Comparison of ENCODE assay signal across 17 cellular contexts in the genomic region with DNA sequence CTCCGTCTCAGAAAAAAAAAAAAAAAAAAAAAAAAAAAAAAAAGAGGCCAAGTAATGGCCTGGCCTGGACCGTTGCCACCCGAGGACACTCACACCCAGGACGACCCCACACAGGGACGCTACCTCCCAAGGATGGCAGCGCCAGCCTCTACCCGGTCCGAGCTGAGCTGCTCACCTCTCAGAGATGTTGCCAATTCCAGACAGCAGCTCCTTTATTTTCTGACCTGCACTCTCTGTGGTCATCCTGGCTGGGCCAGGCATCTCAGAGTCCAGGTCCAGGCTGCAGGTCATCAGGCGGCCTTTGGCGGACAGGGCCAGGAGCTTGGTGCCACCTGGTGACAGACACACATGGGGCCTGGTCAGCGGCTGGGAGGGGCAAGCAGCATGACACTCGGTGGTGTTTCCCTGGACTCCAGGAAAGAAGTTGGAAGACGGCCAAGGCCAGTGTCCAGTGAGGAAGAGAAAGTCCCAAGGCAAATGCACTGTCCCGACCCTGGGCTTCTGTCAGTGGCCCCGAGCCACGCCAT. TPM values are rescaled to one million over a fixed set of nuclear protein-coding genes. Genes with fewer than 3 reads are reported as not detected.
DNase-seq lines count a peak whose midpoint lies in the region; ATAC-seq and TF ChIP-seq lines count a peak whose summit lies in the region.
"Had no signal": no experiment of that assay in that cellular context is flagged by ENCODE, and none has a peak within 500 bp of the region (broad histone marks: within the 10 kb centered on the region; RNA-seq: fewer than 3 reads in every experiment).

No MANE protein-coding gene starts in this region.

- H3K4me3 ChIP-seq in body of pancreas, result no peak overlapping the region
- H3K4me3 ChIP-seq: testis had no signal

- H3K79me2 ChIP-seq in H9 (ENCODE audit: insufficient read depth, low read length), result peaks cover 2% of the 10 kb centered on the region; the same call in 1 of the 2 replicates

- H3K23me2 ChIP-seq in H9 (ENCODE audit: insufficient read length, low read depth, low read length, poor library complexity, severe bottlenecking), result peaks cover 10% of the 10 kb centered on the region

- H2BK5ac ChIP-seq in H9 (ENCODE audit: insufficient read length, low read length), result no peak overlapping the region

- no peak overlapping the region for H3K14ac ChIP-seq in H9 (ENCODE audit: insufficient read depth, low read length)

- H2AK5ac ChIP-seq in H9 (ENCODE audit: insufficient read length, low read length), result no peak overlapping the region

- H2BK20ac ChIP-seq in H9 (ENCODE audit: low read depth, low read length, poor library complexity, severe bottlenecking), result no peak overlapping the region

- no peak overlapping the region for H3K18ac ChIP-seq in H9 (ENCODE audit: insufficient read length, low read depth, low read length)

- no peak overlapping the region for H3T11ph ChIP-seq in H9 (ENCODE audit: low read length)

- H3K4ac ChIP-seq in H9 (ENCODE audit: low read depth, low read length), result no peak overlapping the region

- H3K4me1 ChIP-seq in H9 (ENCODE audit: insufficient read depth, low read length) (peaks cover 3% of the 10 kb centered on the region; the same call in 1 of the 2 replicates), body of pancreas (peaks cover 33% of the 10 kb centered on the region)

- H4K5ac ChIP-seq in H9 (ENCODE audit: insufficient read length, low read depth, low read length), result no peak overlapping the region

- peak in 2 of 3 donors; percentile 7 to 15 for TF ChIP-seq POLR2A in body of pancreas (IDR thresholded peaks at IDR 0.05)

- H2AFZ ChIP-seq in H9 (ENCODE audit: low read length), result no peak overlapping the region

- H4K91ac ChIP-seq in H9 (ENCODE audit: insufficient read length, low read depth, low read length), result no peak overlapping the region

- no peaks in the 10 kb centered on the region for H3K27me3 Mint-ChIP-seq in CD4-positive, alpha-beta T cell
- no peaks in the 10 kb centered on the region for H3K27me3 Mint-ChIP-seq in H9 (ENCODE audit: low read depth)
- H3K27me3 Mint-ChIP-seq: activated naive CD8-positive, alpha-beta T cell treated with anti-CD3 and anti-CD28 coated beads, Interleukin-2, amount 50 U/mL, for 24 hours had no signal

- no peaks in the 10 kb centered on the region for H3K9me3 Mint-ChIP-seq in CD4-positive, alpha-beta T cell
- no peaks in the 10 kb centered on the region; a peak in 1 of 5 replicates for H3K9me3 Mint-ChIP-seq in H9
- H3K9me3 Mint-ChIP-seq: activated naive CD8-positive, alpha-beta T cell treated with anti-CD3 and anti-CD28 coated beads, Interleukin-2, amount 50 U/mL, for 24 hours had no signal

- no peak overlapping the region for H3K27ac Mint-ChIP-seq in CD4-positive, alpha-beta T cell
- H3K27ac Mint-ChIP-seq in H9, result no peak overlapping the region

- no peak for ATAC-seq in CD4-positive, alpha-beta T cell (ENCODE audit: poor library complexity)
- no peak for ATAC-seq in body of pancreas
- no peak for ATAC-seq in HG02798 (IDR thresholded peaks at IDR 0.05; ENCODE audit: poor library complexity, unreplicated experiment)
- ATAC-seq in GM18517 (IDR thresholded peaks at IDR 0.05; ENCODE audit: unreplicated experiment), result no peak
- ATAC-seq: activated naive CD8-positive, alpha-beta T cell treated with anti-CD3 and anti-CD28 coated beads, Interleukin-2, amount 50 U/mL, for 24 hours had no signal

- H3K9me3 ChIP-seq in CD4-positive, alpha-beta T cell (ENCODE audit: control insufficient read depth, low read length), result no peaks in the 10 kb centered on the region
- H3K9me3 ChIP-seq in H9 (ENCODE audit: control insufficient read depth, low read depth, low read length) (no peaks in the 10 kb centered on the region), body of pancreas (no peaks in the 10 kb centered on the region)
- H3K9me3 ChIP-seq: testis had no signal

- H3K36me3 ChIP-seq in body of pancreas (replicated peaks in 1 of 2; ENCODE audit: insufficient read depth in 1 of 2, low read depth in 2 of 2), result peaks cover 0 to 8% of the 10 kb centered on the region in 2 donors

- no CpG with 5 or more reads among the region's 16 CpGs for WGBS in H9 (ENCODE audit: extremely low coverage, insufficient read length, low lambda C conversion rate)
- 84 to 85% methylated on average over 15 to 16 of the region's 16 CpGs for whole genome bisulfite sequencing in body of pancreas, 2 donors

- no peak overlapping the region for H2BK12ac ChIP-seq in H9 (ENCODE audit: insufficient read length, low read depth, low read length)

- no peak overlapping the region for H3K4me2 ChIP-seq in H9 (ENCODE audit: insufficient read depth, insufficient read length, low read length)
- H3K4me2 ChIP-seq: KMS-11 had no signal

- H2BK120ac ChIP-seq in H9 (ENCODE audit: low read depth, low read length, poor library complexity, severe bottlenecking), result no peak overlapping the region

- H3K4me3 Mint-ChIP-seq in CD4-positive, alpha-beta T cell, result peak overlapping the region; percentile 90
- peak overlapping the region; percentile 27 to 60; a peak in 3 of 5 replicates for H3K4me3 Mint-ChIP-seq in H9

- peaks cover 26% of the 10 kb centered on the region for H3K4me1 Mint-ChIP-seq in CD4-positive, alpha-beta T cell (ENCODE audit: low read depth)
- H3K4me1 Mint-ChIP-seq in H9, result peaks cover 15 to 16% of the 10 kb centered on the region in 2 experiments

- H2BK15ac ChIP-seq in H9 (ENCODE audit: low read depth, low read length), result no peak overlapping the region

- DNase-seq in CD4-positive, alpha-beta T cell, result no peak
- DNase-seq in H9 (no peak), body of pancreas (peak in 1 of 4 donors; percentile 34), lung microvascular endothelial cell (ENCODE audit: low read depth in 2 of 2) (peak; percentile 27 to 35), NCI-H2081 (lab: John Stamatoyannopoulos, UW) (no peak), GM19240 (ENCODE audit: insufficient read length, low spot score) (no peak)
- DNase-seq: activated naive CD8-positive, alpha-beta T cell treated with anti-CD3 and anti-CD28 coated beads, Interleukin-2, amount 50 U/mL, for 24 hours; Calu3; effector CD4-positive, alpha-beta T cell; NCI-H1092 treated with DMSO at 0.1 percent for 48 hours; NCI-H526 treated with DMSO at 0.1 percent for 48 hours; stimulated activated CD4-positive, alpha-beta T cell treated with anti-CD3 and anti-CD28 coated beads, Interleukin-12 subunit alpha, Interleukin-12 subunit beta, amount 100 ng/mL, for 4 hours; testis had no signal

- no peak overlapping the region for H3K9ac ChIP-seq in H9 (ENCODE audit: extremely low read depth, insufficient read length, low read length)
- H3K9ac ChIP-seq: KMS-11 had no signal

- CTCF ChIA-PET in CD4-positive, alpha-beta T cell (lab: Charles Lee), result interaction anchor here (1.2 kb wide), 1 partner anchor 30 kb away, joined by 5 read pairs; no protein-coding TSS in a partner anchor

- no peak overlapping the region for H4K8ac ChIP-seq in H9 (replicated peaks; ENCODE audit: insufficient read length, low read depth, low read length)

- POLR2A ChIA-PET in CD4-positive, alpha-beta T cell (lab: Charles Lee), result no interaction called here

- no peak overlapping the region for H3K27ac ChIP-seq in CD4-positive, alpha-beta T cell (ENCODE audit: low read depth, low read length)
- H3K27ac ChIP-seq in H9 (ENCODE audit: insufficient read length, low read depth, low read length) (no peak overlapping the region), body of pancreas (no peak overlapping the region)
- H3K27ac ChIP-seq: HL-60, KMS-11, testis had no signal

- H3K27me3 ChIP-seq in CD4-positive, alpha-beta T cell (ENCODE audit: control insufficient read depth, insufficient read depth, low read length), result no peaks in the 10 kb centered on the region
- no peaks in the 10 kb centered on the region for H3K27me3 ChIP-seq in H9 (ENCODE audit: insufficient read depth, low read length)
- H3K27me3 ChIP-seq in body of pancreas, result no peaks in the 10 kb centered on the region
- H3K27me3 ChIP-seq: testis had no signal

- no peak for TF ChIP-seq CTCF in CD4-positive, alpha-beta T cell (IDR thresholded peaks at IDR 0.05)
- no peak for TF ChIP-seq CTCF in H9 (conservative IDR thresholded peaks at IDR 0.05)
- TF ChIP-seq CTCF in body of pancreas (IDR thresholded peaks at IDR 0.05), result no peak

- H3K79me1 ChIP-seq in H9 (ENCODE audit: insufficient read depth, low read depth, low read length, poor library complexity, severe bottlenecking), result peaks cover 5% of the 10 kb centered on the region

- H4K20me1 ChIP-seq in H9 (ENCODE audit: control insufficient read depth, insufficient read depth, insufficient read length), result no peaks in the 10 kb centered on the region

- no peak overlapping the region for H3K56ac ChIP-seq in H9 (ENCODE audit: insufficient read length, low read depth, low read length)

- no peak overlapping the region for H3K23ac ChIP-seq in H9 (ENCODE audit: insufficient read length, low read depth, low read length)

- intact Hi-C loops in CD4-positive, alpha-beta T cell (cut with DNase I, micrococcal nuclease), result no loop called here
- intact Hi-C loops in body of pancreas (cut with DNase I), result no loop called here

- H3K36me3 Mint-ChIP-seq in CD4-positive, alpha-beta T cell (ENCODE audit: low read depth), result peaks cover 29% of the 10 kb centered on the region
- H3K36me3 Mint-ChIP-seq in H9 (ENCODE audit: insufficient read depth in 1 of 3, low read depth in 3 of 3), result peaks cover 18 to 57% (median 42%) of the 10 kb centered on the region in 3 experiments; a peak in 6 of 7 replicates

RNA-seq across cellular contexts. Expression of a gene that starts 3.1 kb away (rescaled TPM):
- total RNA-seq in CD4-positive, alpha-beta T cell, result 10 to 100 TPM; 18.7 to 19.7 TPM
- total RNA-seq in H9 (2021), result 54.0 and 54.8 TPM in 2 replicates
- total RNA-seq in body of pancreas, result 10 to 100 TPM; 27.8 to 50.4 TPM
- 10.0 and 13.9 TPM in 2 replicates for total RNA-seq in lung microvascular endothelial cell

RNA-seq across cellular contexts. Expression of a gene that starts 20.9 kb away (rescaled TPM):
- 1 to 10 TPM; 1.0 to 1.1 TPM for total RNA-seq in CD4-positive, alpha-beta T cell
- 1.0 and 1.6 TPM in 2 replicates for total RNA-seq in H9 (2021)
- total RNA-seq in body of pancreas, result 10 to 100 TPM in 1 of 2 donors, 1 to 10 TPM in 1; 7.0 to 13.5 TPM
- total RNA-seq in lung microvascular endothelial cell, result 0.20 and 0.44 TPM in 2 replicates

RNA-seq across cellular contexts. Expression of a gene that starts 36.5 kb away (rescaled TPM):
- total RNA-seq in CD4-positive, alpha-beta T cell, result 1,000 to 10,000 TPM; 1,296 to 1,318 TPM
- 4,136 and 4,160 TPM in 2 replicates for total RNA-seq in H9 (2021)
- 1,000 to 10,000 TPM; 1,634 to 1,790 TPM for total RNA-seq in body of pancreas
- 3,444 and 5,949 TPM in 2 replicates for total RNA-seq in lung microvascular endothelial cell

Comparison
In these comparisons a context has a peak if more than half of its experiments do, and no peak if none do; other contexts are left out.
1. DNase-seq: peak in lung microvascular endothelial cell (2 of 2); none in CD4-positive, alpha-beta T cell (0 of 10), H9 (single experiment), NCI-H2081 (0 of 2) and GM19240 (single experiment).